ENCODE assay signal across 12 cellular contexts in genomic region chr9:97636903-97637302, GRCh38. TPM values are rescaled to one million over a fixed set of nuclear protein-coding genes. Genes with fewer than 3 reads are reported as not detected.
DNase-seq lines count a peak whose midpoint lies in the region; ATAC-seq, FAIRE-seq and TF ChIP-seq lines count a peak whose summit lies in the region.
"Had no signal": no experiment of that assay in that cellular context is flagged by ENCODE, and none has a peak within 500 bp of the region (broad histone marks: within the 10 kb centered on the region; RNA-seq: fewer than 3 reads in every experiment).

No MANE protein-coding gene starts in this region.

- peak overlapping the region; percentile 54 for H3K4me3 Mint-ChIP-seq in CD4-positive, alpha-beta T cell
- H3K4me3 Mint-ChIP-seq in T-cell (peak overlapping the region; percentile 0 to 48 (median 44)), memory B cell (no peak overlapping the region)

- H3K36me3 Mint-ChIP-seq in CD4-positive, alpha-beta T cell (ENCODE audit: low read depth) = peaks cover 47% of the 10 kb centered on the region
- H3K36me3 Mint-ChIP-seq in T-cell = peaks cover 13% of the 10 kb centered on the region
- no peaks in the 10 kb centered on the region for H3K36me3 Mint-ChIP-seq in memory B cell

- no peak for ATAC-seq in CD4-positive, alpha-beta T cell (ENCODE audit: poor library complexity)
- ATAC-seq in T-cell (replicated peaks in 1 of 4) (no peak), memory B cell (ENCODE audit: low read depth) (no peak), GM21390 (IDR thresholded peaks at IDR 0.05; ENCODE audit: unreplicated experiment) (no peak), HG02840 (IDR thresholded peaks at IDR 0.05; ENCODE audit: low FRiP score, unreplicated experiment) (no peak)
- ATAC-seq: right cardiac atrium had no signal

- POLR2A ChIA-PET in CD4-positive, alpha-beta T cell (lab: Charles Lee) = no interaction called here
- POLR2A ChIA-PET in T-cell (lab: Charles Lee) = no interaction called here

- H3K27me3 Mint-ChIP-seq in CD4-positive, alpha-beta T cell = no peaks in the 10 kb centered on the region
- H3K27me3 Mint-ChIP-seq in T-cell = no peaks in the 10 kb centered on the region
- no peaks in the 10 kb centered on the region for H3K27me3 Mint-ChIP-seq in memory B cell

- no peaks in the 10 kb centered on the region for H3K27me3 ChIP-seq in CD4-positive, alpha-beta T cell (ENCODE audit: control insufficient read depth, insufficient read depth, low read length)

- peak overlapping the region; percentile 19 for H3K27ac Mint-ChIP-seq in CD4-positive, alpha-beta T cell
- peak overlapping the region in 1 of 2 donors; percentile 55 for H3K27ac Mint-ChIP-seq in T-cell
- peak overlapping the region; percentile 7 for H3K27ac Mint-ChIP-seq in memory B cell

- H3K4me1 Mint-ChIP-seq in CD4-positive, alpha-beta T cell (ENCODE audit: low read depth) = peaks cover 82% of the 10 kb centered on the region
- peaks cover 69 to 75% (median 72%) of the 10 kb centered on the region in 3 donors for H3K4me1 Mint-ChIP-seq in T-cell
- H3K4me1 Mint-ChIP-seq in memory B cell = peaks cover 36% of the 10 kb centered on the region

- CTCF ChIA-PET in CD4-positive, alpha-beta T cell (lab: Charles Lee) = interaction anchor here (1.2 kb wide), 1 partner anchor 22 kb away, joined by 3 read pairs; no protein-coding TSS in a partner anchor
- CTCF ChIA-PET in T-cell (lab: Charles Lee) = interaction anchor here in 1 of 2 donors (0.6 kb wide), 1 partner anchor 254 kb away, joined by 3 read pairs; no protein-coding TSS in a partner anchor

- no peak for TF ChIP-seq CTCF in CD4-positive, alpha-beta T cell (IDR thresholded peaks at IDR 0.05)

- H3K27ac ChIP-seq in CD4-positive, alpha-beta T cell (ENCODE audit: low read depth, low read length) = no peak overlapping the region
- H3K27ac ChIP-seq: thoracic aorta had no signal

- no peaks in the 10 kb centered on the region for H3K9me3 Mint-ChIP-seq in CD4-positive, alpha-beta T cell
- no peaks in the 10 kb centered on the region for H3K9me3 Mint-ChIP-seq in T-cell
- no peaks in the 10 kb centered on the region for H3K9me3 Mint-ChIP-seq in memory B cell

- intact Hi-C loops in CD4-positive, alpha-beta T cell (cut with DNase I, micrococcal nuclease) = loop anchor here (10.0 kb wide), 2 partner anchors 268 to 1168 kb away; partner anchors contain the start of gene GALNT12 (in 1 of the 2)

- FAIRE-seq in H54 (lab: Jason Lieb, UNC) = peak; percentile 75

- no peak for TF ChIP-seq POLR2A in H54 (IDR thresholded peaks at IDR 0.05; ENCODE audit: low read depth, low read length)

- DNase-seq in CD4-positive, alpha-beta T cell = no peak
- DNase-seq in H54 (ENCODE audit: insufficient read length, low spot score) (no peak), T-cell (no peak), memory B cell (ENCODE audit: low spot score in 2 of 2) (no peak), NCI-H748 treated with DMSO at 0.1 percent for 48 hours (lab: John Stamatoyannopoulos, UW) (no peak)
- DNase-seq: cerebellar nuclear complex, KG1, NCI-H2081 treated with DMSO at 0.1 percent for 48 hours, right cardiac atrium had no signal

- no peaks in the 10 kb centered on the region for H3K9me3 ChIP-seq in CD4-positive, alpha-beta T cell (ENCODE audit: control insufficient read depth, low read length)
- H3K9me3 ChIP-seq: thoracic aorta had no signal

RNA-seq across cellular contexts. Expression of gene NCBP1, which starts 3.3 kb away (rescaled TPM):
- 10 to 100 TPM; 50.7 to 53.5 TPM for total RNA-seq in CD4-positive, alpha-beta T cell
- total RNA-seq in T-cell = 10 to 100 TPM; 31.9 to 38.7 (median 33.8) TPM

RNA-seq across cellular contexts. Expression of gene TSTD2, which starts 3.7 kb away (rescaled TPM):
- total RNA-seq in CD4-positive, alpha-beta T cell = 10 to 100 TPM; 23.8 to 26.0 TPM
- 10 to 100 TPM; 15.4 to 24.0 (median 17.9) TPM for total RNA-seq in T-cell
